In genomic region chr20:35601021-35601973, GRCh38 we compare ENCODE assay signal across 1 cellular context.
TF ChIP-seq lines count a peak whose summit lies in the region.

No MANE protein-coding gene starts in this region.

TF ChIP-seq in HepG2, 621 proteins besides CTCF, POLR2A, EP300 and RAD21 (continued from another document and continues in another):
- TF ChIP-seq PAWR (CRISPR knock-in tag; IDR thresholded peaks at IDR 0.05; ENCODE audit: borderline replicate concordance) (0 out of 2 replicates have a peak, but pooled peaks have one; percentile 79), ZBTB20 (CRISPR knock-in tag; IDR thresholded peaks at IDR 0.05; ENCODE audit: borderline replicate concordance, low read depth) (no peak), NKX3-1 (CRISPR knock-in tag; IDR thresholded peaks at IDR 0.05) (0 out of 2 replicates have a peak, but pooled peaks have one; percentile 46), ELK4 (CRISPR knock-in tag; IDR thresholded peaks at IDR 0.05; ENCODE audit: borderline replicate concordance) (peak; percentile 72; the same call in 1 of the 2 replicates), MTF1 (CRISPR knock-in tag; IDR thresholded peaks at IDR 0.05) (0 out of 2 replicates have a peak, but pooled peaks have one; percentile 38), TBX3 (IDR thresholded peaks at IDR 0.05; ENCODE audit: borderline replicate concordance) (no peak), ZC3H13 (CRISPR knock-in tag; IDR thresholded peaks at IDR 0.05) (peak; percentile 86), ZNF800 (CRISPR knock-in tag; IDR thresholded peaks at IDR 0.05) (peak; percentile 94), ELF4 (CRISPR knock-in tag; IDR thresholded peaks at IDR 0.05; ENCODE audit: borderline replicate concordance) (no peak), ZFP62 (CRISPR knock-in tag; IDR thresholded peaks at IDR 0.05) (0 out of 2 replicates have a peak, but pooled peaks have one; percentile 70), MXD3 (CRISPR knock-in tag; IDR thresholded peaks at IDR 0.05) (peak; percentile 29; the same call in 1 of the 2 replicates), ZSCAN31 (CRISPR knock-in tag; IDR thresholded peaks at IDR 0.05; ENCODE audit: low read depth) (no peak), ZNF362 (CRISPR knock-in tag; IDR thresholded peaks at IDR 0.05; ENCODE audit: borderline replicate concordance) (no peak), KLF12 (CRISPR knock-in tag; IDR thresholded peaks at IDR 0.05; ENCODE audit: borderline replicate concordance) (peak; percentile 34; the same call in 1 of the 2 replicates), ATRX (CRISPR knock-in tag; IDR thresholded peaks at IDR 0.05; ENCODE audit: borderline replicate concordance) (no peak), SALL2 (CRISPR knock-in tag; IDR thresholded peaks at IDR 0.05) (0 out of 2 replicates have a peak, but pooled peaks have one; percentile 57), ZFY (CRISPR knock-in tag; IDR thresholded peaks at IDR 0.05) (peak; percentile 65; the same call in 1 of the 2 replicates), ZHX2 (IDR thresholded peaks at IDR 0.05; ENCODE audit: low read depth) (no peak), ZHX2 (CRISPR knock-in tag; IDR thresholded peaks at IDR 0.05; ENCODE audit: borderline replicate concordance) (peak; percentile 42; the same call in 1 of the 2 replicates), ZSCAN21 (CRISPR knock-in tag; IDR thresholded peaks at IDR 0.05; ENCODE audit: borderline replicate concordance) (peak; percentile 63; the same call in 1 of the 2 replicates), MEIS1 (CRISPR knock-in tag; IDR thresholded peaks at IDR 0.05; ENCODE audit: borderline replicate concordance) (0 out of 2 replicates have a peak, but pooled peaks have one; percentile 44), ZNF547 (CRISPR knock-in tag; IDR thresholded peaks at IDR 0.05) (peak; percentile 83; the same call in 1 of the 2 replicates), HNRNPK (IDR thresholded peaks at IDR 0.05; ENCODE audit: low read depth, low read length, poor library complexity, severe bottlenecking) (peak; percentile 50), GMEB1 (CRISPR knock-in tag; IDR thresholded peaks at IDR 0.05; ENCODE audit: borderline replicate concordance) (0 out of 2 replicates have a peak, but pooled peaks have one; percentile 39), MEIS2 (CRISPR knock-in tag; IDR thresholded peaks at IDR 0.05) (peak; percentile 66; the same call in 1 of the 2 replicates), DNMT1 (CRISPR knock-in tag; IDR thresholded peaks at IDR 0.05) (peak; percentile 49; the same call in 1 of the 2 replicates), SNAI1 (CRISPR knock-in tag; IDR thresholded peaks at IDR 0.05; ENCODE audit: borderline replicate concordance) (0 out of 2 replicates have a peak, but pooled peaks have one; percentile 58), E2F5 (CRISPR knock-in tag; conservative IDR thresholded peaks at IDR 0.05) (peak; percentile 57; the same call in 1 of the 2 replicates), TEF (CRISPR knock-in tag; IDR thresholded peaks at IDR 0.05) (no peak), POGZ (CRISPR knock-in tag; IDR thresholded peaks at IDR 0.05) (peak; percentile 68), DBP (CRISPR knock-in tag; IDR thresholded peaks at IDR 0.05; ENCODE audit: not compliant biosample characterization) (peak; percentile 53), NFAT5 (CRISPR knock-in tag; IDR thresholded peaks at IDR 0.05) (peak; percentile 83), MXD1 (CRISPR knock-in tag; IDR thresholded peaks at IDR 0.05) (peak; percentile 93), ZNF263 (CRISPR knock-in tag; IDR thresholded peaks at IDR 0.05) (0 out of 2 replicates have a peak, but pooled peaks have one; percentile 47), NRL (CRISPR knock-in tag; IDR thresholded peaks at IDR 0.05; ENCODE audit: borderline replicate concordance) (peak; percentile 8; the same call in 1 of the 2 replicates), MED1 (CRISPR knock-in tag; IDR thresholded peaks at IDR 0.05) (0 out of 2 replicates have a peak, but pooled peaks have one; percentile 27)
